In the genomic region with DNA sequence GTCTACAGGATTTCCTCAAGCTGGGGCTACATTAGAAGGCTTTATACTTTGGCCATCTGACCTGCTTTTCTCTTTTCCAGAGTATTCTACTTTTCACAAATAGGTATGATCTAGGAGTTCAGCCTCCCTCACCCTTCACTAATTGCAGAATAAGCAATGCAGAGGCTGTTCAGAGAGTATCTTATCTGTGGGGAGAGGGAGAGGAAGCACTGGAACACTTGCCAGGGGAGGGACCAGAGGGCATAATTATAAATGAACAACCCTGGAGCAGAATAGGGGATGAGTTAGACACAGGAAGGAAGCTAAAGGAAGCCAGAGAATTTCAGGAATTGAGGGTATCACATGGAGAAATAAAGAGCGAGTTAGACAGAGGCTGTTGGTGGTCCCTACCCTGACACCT, we compare ENCODE assay signal across 14 cellular contexts. TPM values are rescaled to one million over a fixed set of nuclear protein-coding genes. Genes with fewer than 3 reads are reported as not detected.
DNase-seq lines count a peak whose midpoint lies in the region; ATAC-seq, FAIRE-seq and TF ChIP-seq lines count a peak whose summit lies in the region.
"Had no signal": no experiment of that assay in that cellular context is flagged by ENCODE, and none has a peak within 500 bp of the region (broad histone marks: within the 10 kb centered on the region; RNA-seq: fewer than 3 reads in every experiment).

No MANE protein-coding gene starts in this region.

- H3K9ac ChIP-seq in colonic mucosa (ENCODE audit: low read depth in 2 of 2, low read length in 2 of 2) = peak overlapping the region; percentile 6 to 61
- peak overlapping the region; percentile 28 for H3K9ac ChIP-seq in mucosa of stomach (ENCODE audit: low read length)

- peak; percentile 61 for FAIRE-seq in GM12892 (lab: Jason Lieb, UNC)
- FAIRE-seq: H54 had no signal

- intact Hi-C loops in colonic mucosa (cut with DNase I) = no loop called here

- TF ChIP-seq CTCF in 22Rv1 (IDR thresholded peaks at IDR 0.05) (no peak), colonic mucosa (IDR thresholded peaks at IDR 0.05) (no peak)

- TF ChIP-seq POLR2A in GM12892 (IDR thresholded peaks at IDR 0.05; ENCODE audit: low read depth, low read length) = no peak

- H3K4me3 ChIP-seq in colonic mucosa (no peak overlapping the region), mucosa of stomach (ENCODE audit: low read length) (no peak overlapping the region)
- H3K4me3 ChIP-seq: SK-N-MC had no signal

- no peaks in the 10 kb centered on the region for H3K36me3 ChIP-seq in colonic mucosa
- no peaks in the 10 kb centered on the region for H3K36me3 ChIP-seq in mucosa of stomach (ENCODE audit: control insufficient read depth, insufficient read depth, low read length)

- in situ Hi-C loops in G401 (cut with HindIII; ENCODE audit: low sequenced_read_pairs) = no loop called here

- peak overlapping the region; percentile 44 for H3K27ac ChIP-seq in 22Rv1
- peak overlapping the region; percentile 87 for H3K27ac ChIP-seq in colonic mucosa
- H3K27ac ChIP-seq: SK-N-MC had no signal

- no peaks in the 10 kb centered on the region for H3K9me3 ChIP-seq in colonic mucosa
- no peaks in the 10 kb centered on the region for H3K9me3 ChIP-seq in mucosa of stomach (ENCODE audit: control insufficient read depth, low read length)

- H3K4me1 ChIP-seq in colonic mucosa = peaks cover 9% of the 10 kb centered on the region
- peaks cover 18% of the 10 kb centered on the region for H3K4me1 ChIP-seq in mucosa of stomach (ENCODE audit: control insufficient read depth, insufficient read depth, low read length)

- H3K27me3 ChIP-seq in colonic mucosa (no peaks in the 10 kb centered on the region), mucosa of stomach (ENCODE audit: control insufficient read depth, insufficient read depth, low read length) (no peaks in the 10 kb centered on the region)

- no peak for DNase-seq in GM12892 (ENCODE audit: insufficient read length)
- peak; percentile 33 for DNase-seq in colonic mucosa
- DNase-seq in DMS114 treated with DMSO at 0.1 percent for 48 hours (lab: John Stamatoyannopoulos, UW; ENCODE audit: unreplicated experiment) = no peak
- no peak for DNase-seq in G401 (ENCODE audit: low spot score)
- DNase-seq in SIG-M5 treated with dmso at 0.1 percent for 504 hours (lab: John Stamatoyannopoulos, UW; ENCODE audit: unreplicated experiment) = no peak
- DNase-seq: activated gamma-delta T cell treated with Interleukin-2 at 50 U/mL for 16 hours, natural killer cell, NCI-H2171, trophoblast cell had no signal

- no peak for ATAC-seq in GM19023 (IDR thresholded peaks at IDR 0.05; ENCODE audit: unreplicated experiment)
- ATAC-seq: natural killer cell had no signal

RNA-seq across cellular contexts. Expression of a gene that starts 29.9 kb away (rescaled TPM):
- polyA plus RNA-seq in GM12892 (2012; ENCODE audit: missing spikeins) = 3.8 TPM
- total RNA-seq in colonic mucosa = 100 to 1,000 TPM; 251 to 510 TPM
- total RNA-seq in G401 (2014; rRNA removed; shearing (Covaris generic)) = 0.31 and 1.3 TPM in 2 replicates

RNA-seq across cellular contexts. Expression of a gene that starts 55.6 kb away (rescaled TPM):
- polyA plus RNA-seq in GM12892 (2012; ENCODE audit: missing spikeins) = 0.47 TPM
- not detected for total RNA-seq in colonic mucosa
- total RNA-seq in G401 (2014; rRNA removed; shearing (Covaris generic)) = not detected in 2 replicates
- total RNA-seq: natural killer cell had no signal

Comparison
In these comparisons a context has a peak if more than half of its experiments do, and no peak if none do; other contexts are left out.
1. RNA of a gene that starts 29.9 kb away (total RNA-seq): 251 to 510 TPM in colonic mucosa; 0.31 to 1.3 TPM in G401; every median in the first group is over 100 times any median in the second.